In genomic region chr2:96103388-96103705, GRCh38 we compare ENCODE assay signal across 1 cellular context.
TF ChIP-seq lines count a peak whose summit lies in the region.

No MANE protein-coding gene starts in this region.

TF ChIP-seq in HCT116, 20 proteins besides CTCF, POLR2A, EP300 and RAD21:
- TF ChIP-seq SIN3A (IDR thresholded peaks at IDR 0.05; ENCODE audit: low read depth), result no peak
- TF ChIP-seq ZFX (IDR thresholded peaks at IDR 0.05), result no peak
- no peak for TF ChIP-seq EZH2phosphoT487 (IDR thresholded peaks at IDR 0.05; ENCODE audit: borderline replicate concordance)
- TF ChIP-seq EZH2 (IDR thresholded peaks at IDR 0.05), result no peak
- TF ChIP-seq ZNF274 (IDR thresholded peaks at IDR 0.05; ENCODE audit: low read depth, low read length), result no peak
- no peak for TF ChIP-seq REST (IDR thresholded peaks at IDR 0.05; ENCODE audit: low read depth)
- TF ChIP-seq POLR2AphosphoS5 (IDR thresholded peaks at IDR 0.05; ENCODE audit: low read depth, low read length), result no peak
- no peak for TF ChIP-seq ZBTB33 (IDR thresholded peaks at IDR 0.05; ENCODE audit: extremely low read depth, insufficient replicate concordance, low read length)
- TF ChIP-seq CBX3 (IDR thresholded peaks at IDR 0.05; ENCODE audit: low read depth), result no peak
- TF ChIP-seq SRF (IDR thresholded peaks at IDR 0.05; ENCODE audit: low read depth), result no peak
- no peak for TF ChIP-seq CEBPB (IDR thresholded peaks at IDR 0.05; ENCODE audit: low read depth)
- TF ChIP-seq ATF3 (IDR thresholded peaks at IDR 0.05), result no peak
- TF ChIP-seq FOSL1 (IDR thresholded peaks at IDR 0.05; ENCODE audit: low read depth), result no peak
- TF ChIP-seq SP1 (IDR thresholded peaks at IDR 0.05; ENCODE audit: low read depth), result no peak
- no peak for TF ChIP-seq ELF1 (IDR thresholded peaks at IDR 0.05; ENCODE audit: borderline replicate concordance, low read depth)
- no peak for TF ChIP-seq YY1 (IDR thresholded peaks at IDR 0.05; ENCODE audit: extremely low read depth, insufficient replicate concordance, low read depth, low read length)
- TF ChIP-seq JUND (IDR thresholded peaks at IDR 0.05), result no peak
- TF ChIP-seq EGR1 (IDR thresholded peaks at IDR 0.05; ENCODE audit: low read depth), result no peak
- no peak for TF ChIP-seq MAX (IDR thresholded peaks at IDR 0.05)
- no peak for TF ChIP-seq TCF7L2 (IDR thresholded peaks at IDR 0.05; ENCODE audit: borderline replicate concordance, extremely low read depth, insufficient read depth, insufficient read length)
